ENCODE assay signal across 27 cellular contexts in the genomic region with DNA sequence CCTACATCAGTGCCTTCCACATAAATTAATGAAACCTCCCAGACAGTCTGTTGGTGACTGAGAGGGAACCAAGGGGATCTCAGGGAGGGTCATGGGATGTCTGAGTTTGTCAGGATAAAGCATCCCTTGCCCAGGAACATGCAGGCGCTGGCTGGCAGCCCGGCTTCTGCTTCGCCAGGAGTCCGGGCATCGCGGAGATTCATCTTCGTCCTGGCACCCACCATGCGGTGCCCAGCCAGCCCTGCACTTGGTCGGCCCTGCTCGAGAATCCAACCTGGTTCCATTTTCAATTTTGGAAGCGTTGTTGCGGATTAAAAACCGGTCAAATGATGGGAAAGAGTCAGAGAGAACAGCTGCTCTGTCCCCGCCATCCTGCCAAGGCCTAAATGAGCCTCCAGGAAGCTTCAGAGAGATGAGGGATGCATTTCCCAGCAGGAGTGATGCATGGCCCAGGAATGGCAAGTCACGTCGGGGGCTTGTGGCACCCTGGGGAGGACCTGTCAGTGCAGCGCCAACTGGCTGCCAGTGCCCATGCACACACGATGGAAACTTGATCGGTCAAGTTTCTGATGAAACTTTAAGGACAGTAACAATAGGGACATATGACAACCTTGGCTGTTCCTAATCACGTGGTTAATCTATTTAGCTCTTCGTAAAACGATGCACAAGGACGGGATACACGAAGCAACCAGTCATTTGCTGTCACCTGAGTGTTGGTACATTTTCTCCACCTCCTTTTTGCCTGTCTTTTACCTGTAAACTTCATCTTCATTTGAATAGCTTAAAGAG.
"Had no signal": no experiment of that assay in that cellular context is flagged by ENCODE, and none has a peak within 500 bp of the region (broad histone marks: within the 10 kb centered on the region; RNA-seq: fewer than 3 reads in every experiment).

No MANE protein-coding gene starts in this region.

- H3K9me3 ChIP-seq: adrenal gland, body of pancreas, esophagus muscularis mucosa, gastroesophageal sphincter had no signal

- H3K4me3 ChIP-seq: adrenal gland, body of pancreas, esophagus muscularis mucosa, gastroesophageal sphincter had no signal

- DNase-seq: activated CD4-positive, alpha-beta memory T cell treated with anti-CD3 and anti-CD28 coated beads for 36 hours; activated CD4-positive, alpha-beta T cell treated with anti-CD3 and anti-CD28 coated beads for 36 hours; activated CD4-positive, alpha-beta T cell treated with anti-CD3 and anti-CD28 coated beads, Interleukin-2, amount 10 ng/mL, durations not matched to agents 24 days and 14 days; activated CD4-positive, CD25-positive, alpha-beta regulatory T cell; activated CD4-positive, CD25-positive, alpha-beta regulatory T cell treated with anti-CD3 and anti-CD28 coated beads, Interleukin-2, amount 50 U/mL, for 72 hours; activated CD8-positive, alpha-beta memory T cell treated with anti-CD3 and anti-CD28 coated beads, Interleukin-2, amount 10 ng/mL, durations not matched to agents 7 days and 5 days; activated CD8-positive, alpha-beta memory T cell treated with anti-CD3 and anti-CD28 coated beads, Interleukin-2, amount 50 U/mL, for 4 hours; activated CD8-positive, alpha-beta T cell treated with anti-CD3 and anti-CD28 coated beads, Interleukin-2, amount 10 ng/mL, durations not matched to agents 7 days and 5 days; activated effector memory CD4-positive, alpha-beta T cell treated with anti-CD3 and anti-CD28 coated beads, Interleukin-2, amount 50 U/mL, for 16 hours; activated naive CD4-positive, alpha-beta T cell treated with anti-CD3 and anti-CD28 coated beads for 36 hours; activated naive CD8-positive, alpha-beta T cell treated with anti-CD3 and anti-CD28 coated beads for 36 hours; activated naive CD8-positive, alpha-beta T cell treated with anti-CD3 and anti-CD28 coated beads, Interleukin-2, amount 50 U/mL, for 24 hours; activated T-cell treated with anti-CD3 and anti-CD28 coated beads, Interleukin-2, amount 50 U/mL, for 1 hour; activated T-cell treated with anti-CD3 and anti-CD28 coated beads, Interleukin-2, amount 50 U/mL, for 48 hours; adrenal gland; amygdala; aorta; body of pancreas; caudate nucleus; cortex of kidney; dermis blood vessel endothelial cell; effector CD8-positive, alpha-beta T cell; erythroblast; foreskin keratinocyte; T-helper 2 cell had no signal

- H3K27ac ChIP-seq: adrenal gland, body of pancreas, esophagus muscularis mucosa, foreskin keratinocyte, gastroesophageal sphincter had no signal

- H3K27me3 ChIP-seq: adrenal gland, body of pancreas, foreskin keratinocyte had no signal

- H3K36me3 ChIP-seq: adrenal gland, esophagus muscularis mucosa, gastroesophageal sphincter had no signal

- ATAC-seq: activated CD4-positive, alpha-beta T cell treated with anti-CD3 and anti-CD28 coated beads for 36 hours; activated CD8-positive, alpha-beta memory T cell treated with anti-CD3 and anti-CD28 coated beads, Interleukin-2, amount 10 ng/mL, durations not matched to agents 7 days and 5 days; activated CD8-positive, alpha-beta T cell treated with anti-CD3 and anti-CD28 coated beads, Interleukin-2, amount 10 ng/mL, durations not matched to agents 7 days and 5 days; activated naive CD8-positive, alpha-beta T cell treated with anti-CD3 and anti-CD28 coated beads, Interleukin-2, amount 50 U/mL, for 24 hours; body of pancreas; foreskin keratinocyte; gastroesophageal sphincter had no signal

- H3K4me1 ChIP-seq: adrenal gland, body of pancreas, esophagus muscularis mucosa, foreskin keratinocyte, gastroesophageal sphincter had no signal
